Comparison of ENCODE assay signal across 1 cellular context in the genomic region with DNA sequence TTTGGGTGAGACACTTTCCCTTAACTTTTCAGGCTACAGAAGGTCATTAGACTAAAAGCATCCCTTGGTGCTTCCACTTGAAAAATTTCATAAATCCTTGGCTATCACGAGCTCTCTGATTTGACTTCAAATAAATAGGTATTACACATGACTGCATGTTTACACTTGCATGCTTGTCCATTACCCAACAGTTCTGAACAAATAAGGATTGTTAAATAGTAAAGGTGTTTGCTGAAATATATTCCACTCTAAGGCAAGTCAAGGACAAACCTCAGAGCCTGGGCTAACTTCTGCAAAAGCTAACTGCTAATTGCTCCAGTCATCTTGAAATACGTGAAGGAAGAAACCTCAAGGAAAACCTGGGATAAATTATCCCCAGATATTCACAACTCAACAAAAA.
A peak's percentile ranks its signal among the peaks of the same experiment; 100 is the strongest.
TF ChIP-seq lines count a peak whose summit lies in the region.

No MANE protein-coding gene starts in this region.

TF ChIP-seq in HepG2, 621 proteins besides CTCF, POLR2A, EP300 and RAD21 (continued from another document and continues in another):
- TF ChIP-seq, protein P1, sequence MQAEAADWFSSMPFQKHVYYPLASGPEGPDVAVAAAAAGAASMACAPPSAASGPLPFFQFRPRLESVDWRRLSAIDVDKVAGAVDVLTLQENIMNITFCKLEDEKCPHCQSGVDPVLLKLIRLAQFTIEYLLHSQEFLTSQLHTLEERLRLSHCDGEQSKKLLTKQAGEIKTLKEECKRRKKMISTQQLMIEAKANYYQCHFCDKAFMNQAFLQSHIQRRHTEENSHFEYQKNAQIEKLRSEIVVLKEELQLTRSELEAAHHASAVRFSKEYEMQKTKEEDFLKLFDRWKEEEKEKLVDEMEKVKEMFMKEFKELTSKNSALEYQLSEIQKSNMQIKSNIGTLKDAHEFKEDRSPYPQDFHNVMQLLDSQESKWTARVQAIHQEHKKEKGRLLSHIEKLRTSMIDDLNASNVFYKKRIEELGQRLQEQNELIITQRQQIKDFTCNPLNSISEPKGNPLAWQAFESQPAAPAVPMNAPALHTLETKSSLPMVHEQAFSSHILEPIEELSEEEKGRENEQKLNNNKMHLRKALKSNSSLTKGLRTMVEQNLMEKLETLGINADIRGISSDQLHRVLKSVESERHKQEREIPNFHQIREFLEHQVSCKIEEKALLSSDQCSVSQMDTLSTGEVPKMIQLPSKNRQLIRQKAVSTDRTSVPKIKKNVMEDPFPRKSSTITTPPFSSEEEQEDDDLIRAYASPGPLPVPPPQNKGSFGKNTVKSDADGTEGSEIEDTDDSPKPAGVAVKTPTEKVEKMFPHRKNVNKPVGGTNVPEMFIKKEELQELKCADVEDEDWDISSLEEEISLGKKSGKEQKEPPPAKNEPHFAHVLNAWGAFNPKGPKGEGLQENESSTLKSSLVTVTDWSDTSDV (CRISPR knock-in tag; IDR thresholded peaks at IDR 0.05), result no peak
- peak; percentile 77; the same call in 1 of the 2 replicates for TF ChIP-seq NFIC (IDR thresholded peaks at IDR 0.05; ENCODE audit: low read length)
- TF ChIP-seq, protein P2, sequence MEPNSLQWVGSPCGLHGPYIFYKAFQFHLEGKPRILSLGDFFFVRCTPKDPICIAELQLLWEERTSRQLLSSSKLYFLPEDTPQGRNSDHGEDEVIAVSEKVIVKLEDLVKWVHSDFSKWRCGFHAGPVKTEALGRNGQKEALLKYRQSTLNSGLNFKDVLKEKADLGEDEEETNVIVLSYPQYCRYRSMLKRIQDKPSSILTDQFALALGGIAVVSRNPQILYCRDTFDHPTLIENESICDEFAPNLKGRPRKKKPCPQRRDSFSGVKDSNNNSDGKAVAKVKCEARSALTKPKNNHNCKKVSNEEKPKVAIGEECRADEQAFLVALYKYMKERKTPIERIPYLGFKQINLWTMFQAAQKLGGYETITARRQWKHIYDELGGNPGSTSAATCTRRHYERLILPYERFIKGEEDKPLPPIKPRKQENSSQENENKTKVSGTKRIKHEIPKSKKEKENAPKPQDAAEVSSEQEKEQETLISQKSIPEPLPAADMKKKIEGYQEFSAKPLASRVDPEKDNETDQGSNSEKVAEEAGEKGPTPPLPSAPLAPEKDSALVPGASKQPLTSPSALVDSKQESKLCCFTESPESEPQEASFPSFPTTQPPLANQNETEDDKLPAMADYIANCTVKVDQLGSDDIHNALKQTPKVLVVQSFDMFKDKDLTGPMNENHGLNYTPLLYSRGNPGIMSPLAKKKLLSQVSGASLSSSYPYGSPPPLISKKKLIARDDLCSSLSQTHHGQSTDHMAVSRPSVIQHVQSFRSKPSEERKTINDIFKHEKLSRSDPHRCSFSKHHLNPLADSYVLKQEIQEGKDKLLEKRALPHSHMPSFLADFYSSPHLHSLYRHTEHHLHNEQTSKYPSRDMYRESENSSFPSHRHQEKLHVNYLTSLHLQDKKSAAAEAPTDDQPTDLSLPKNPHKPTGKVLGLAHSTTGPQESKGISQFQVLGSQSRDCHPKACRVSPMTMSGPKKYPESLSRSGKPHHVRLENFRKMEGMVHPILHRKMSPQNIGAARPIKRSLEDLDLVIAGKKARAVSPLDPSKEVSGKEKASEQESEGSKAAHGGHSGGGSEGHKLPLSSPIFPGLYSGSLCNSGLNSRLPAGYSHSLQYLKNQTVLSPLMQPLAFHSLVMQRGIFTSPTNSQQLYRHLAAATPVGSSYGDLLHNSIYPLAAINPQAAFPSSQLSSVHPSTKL (CRISPR knock-in tag; IDR thresholded peaks at IDR 0.05), result peak; percentile 98
- no peak for TF ChIP-seq SRSF1 (optimal IDR thresholded peaks at IDR 0.05; ENCODE audit: low read depth, low read length)
- peak; percentile 55; the same call in 1 of the 2 replicates for TF ChIP-seq MLX (CRISPR knock-in tag; IDR thresholded peaks at IDR 0.05)
- peak; percentile 26; the same call in 1 of the 2 replicates for TF ChIP-seq YEATS2 (CRISPR knock-in tag; IDR thresholded peaks at IDR 0.05; ENCODE audit: borderline replicate concordance)
- no peak for TF ChIP-seq SOX13 (IDR thresholded peaks at IDR 0.05)
- peak in 1 of 2 experiments; percentile 91; a peak in 2 of 4 replicates for TF ChIP-seq SOX13 (CRISPR knock-in tag; conservative IDR thresholded peaks at IDR 0.05 in 1 of 2, IDR thresholded peaks at IDR 0.05 in 1 of 2)
- TF ChIP-seq NFKB2 (CRISPR knock-in tag; IDR thresholded peaks at IDR 0.05; ENCODE audit: borderline replicate concordance), result no peak
- TF ChIP-seq PAXIP1 (CRISPR knock-in tag; conservative IDR thresholded peaks at IDR 0.05), result peak; percentile 84
- no peak for TF ChIP-seq ZNF563 (CRISPR knock-in tag; IDR thresholded peaks at IDR 0.05)
- TF ChIP-seq ZNF615 (CRISPR knock-in tag; IDR thresholded peaks at IDR 0.05; ENCODE audit: borderline replicate concordance), result 0 out of 2 replicates have a peak, but pooled peaks have one; percentile 50
- TF ChIP-seq GATAD1 (CRISPR knock-in tag; IDR thresholded peaks at IDR 0.05), result peak; percentile 53
- peak; percentile 25; the same call in 1 of the 2 replicates for TF ChIP-seq MTA1 (CRISPR knock-in tag; IDR thresholded peaks at IDR 0.05; ENCODE audit: borderline replicate concordance)
- peak; percentile 44; the same call in 1 of the 2 replicates for TF ChIP-seq ZNF331 (CRISPR knock-in tag; IDR thresholded peaks at IDR 0.05)
- TF ChIP-seq FOXC1 (CRISPR knock-in tag; IDR thresholded peaks at IDR 0.05; ENCODE audit: borderline replicate concordance), result no peak
- peak; percentile 39; the same call in 1 of the 2 replicates for TF ChIP-seq JUNB (CRISPR knock-in tag; IDR thresholded peaks at IDR 0.05; ENCODE audit: borderline replicate concordance)
- TF ChIP-seq HOXD1 (CRISPR knock-in tag; IDR thresholded peaks at IDR 0.05), result peak; percentile 56; the same call in 1 of the 2 replicates
- peak; percentile 79 for TF ChIP-seq SMAD3 (CRISPR knock-in tag; IDR thresholded peaks at IDR 0.05)
- TF ChIP-seq CHCHD3 (CRISPR knock-in tag; IDR thresholded peaks at IDR 0.05), result no peak
- TF ChIP-seq TARDBP (CRISPR knock-in tag; IDR thresholded peaks at IDR 0.05), result peak; percentile 64
- TF ChIP-seq ZNF205 (CRISPR knock-in tag; IDR thresholded peaks at IDR 0.05), result peak; percentile 57; the same call in 1 of the 2 replicates
- no peak for TF ChIP-seq RAD51 (IDR thresholded peaks at IDR 0.05; ENCODE audit: borderline replicate concordance)
- TF ChIP-seq CEBPB (IDR thresholded peaks at IDR 0.05; ENCODE audit: borderline replicate concordance, low read depth, low read length), result peak; percentile 96
- TF ChIP-seq, protein P3, sequence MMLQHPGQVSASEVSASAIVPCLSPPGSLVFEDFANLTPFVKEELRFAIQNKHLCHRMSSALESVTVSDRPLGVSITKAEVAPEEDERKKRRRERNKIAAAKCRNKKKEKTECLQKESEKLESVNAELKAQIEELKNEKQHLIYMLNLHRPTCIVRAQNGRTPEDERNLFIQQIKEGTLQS (CRISPR knock-in tag; IDR thresholded peaks at IDR 0.05), result no peak
- no peak for TF ChIP-seq ZNF530 (CRISPR knock-in tag; IDR thresholded peaks at IDR 0.05; ENCODE audit: low read depth)
- peak; percentile 81 for TF ChIP-seq ZNF264 (CRISPR knock-in tag; IDR thresholded peaks at IDR 0.05)
- TF ChIP-seq NONO (IDR thresholded peaks at IDR 0.05), result no peak
- TF ChIP-seq NONO (CRISPR knock-in tag; conservative IDR thresholded peaks at IDR 0.05), result peak; percentile 46; the same call in 1 of the 2 replicates
- peak; percentile 85 for TF ChIP-seq FOXP4 (CRISPR knock-in tag; IDR thresholded peaks at IDR 0.05)
- TF ChIP-seq NCOA2 (CRISPR knock-in tag; IDR thresholded peaks at IDR 0.05), result peak; percentile 96
- peak; percentile 74; the same call in 1 of the 2 replicates for TF ChIP-seq ZNF609 (CRISPR knock-in tag; IDR thresholded peaks at IDR 0.05; ENCODE audit: borderline replicate concordance)
- TF ChIP-seq FOXP1 (IDR thresholded peaks at IDR 0.05), result peak; percentile 45; the same call in 1 of the 2 replicates
- TF ChIP-seq FOXP1 (CRISPR knock-in tag; IDR thresholded peaks at IDR 0.05), result peak; percentile 92
- TF ChIP-seq GABPA (IDR thresholded peaks at IDR 0.05; ENCODE audit: low read depth, low read length), result no peak
- peak; percentile 15; the same call in 1 of the 2 replicates for TF ChIP-seq GABPA (CRISPR knock-in tag; IDR thresholded peaks at IDR 0.05; ENCODE audit: low read depth)
- TF ChIP-seq FOXA1 (IDR thresholded peaks at IDR 0.05), result peak; percentile 94
- peak; percentile 98 for TF ChIP-seq FOXA1 (CRISPR knock-in tag; IDR thresholded peaks at IDR 0.05)
- TF ChIP-seq ZNF639 (CRISPR knock-in tag; conservative IDR thresholded peaks at IDR 0.05), result 0 out of 2 replicates have a peak, but pooled peaks have one; percentile 42
- TF ChIP-seq SOX5 (CRISPR knock-in tag; IDR thresholded peaks at IDR 0.05; ENCODE audit: borderline replicate concordance), result peak; percentile 87
